In the genomic region with DNA sequence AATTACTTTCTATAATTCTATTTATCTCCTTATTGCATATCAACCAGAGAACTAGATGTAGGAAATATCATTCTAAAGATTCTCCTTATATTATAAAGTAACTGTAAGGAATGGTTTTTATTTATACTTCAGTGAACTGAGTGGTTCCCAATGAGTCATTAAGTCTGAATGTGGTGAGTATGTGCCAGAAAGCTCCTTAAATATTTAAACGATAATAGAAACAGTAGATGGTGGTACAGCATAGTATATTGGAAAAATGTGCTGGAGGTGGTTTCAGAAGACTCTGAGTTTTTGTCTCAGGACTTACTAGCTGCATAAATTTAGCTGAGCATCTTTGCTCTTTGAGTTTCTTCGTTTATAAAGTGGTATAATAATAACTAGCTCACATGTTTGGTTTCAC, we compare ENCODE assay signal across 1 cellular context.
TF ChIP-seq lines count a peak whose summit lies in the region.

No MANE protein-coding gene starts in this region.

TF ChIP-seq in GM23338, 12 proteins besides CTCF, POLR2A, EP300 and RAD21 (continued from another document):
- no peak for TF ChIP-seq REST (IDR thresholded peaks at IDR 0.05; ENCODE audit: unreplicated experiment)
